In the genomic region with DNA sequence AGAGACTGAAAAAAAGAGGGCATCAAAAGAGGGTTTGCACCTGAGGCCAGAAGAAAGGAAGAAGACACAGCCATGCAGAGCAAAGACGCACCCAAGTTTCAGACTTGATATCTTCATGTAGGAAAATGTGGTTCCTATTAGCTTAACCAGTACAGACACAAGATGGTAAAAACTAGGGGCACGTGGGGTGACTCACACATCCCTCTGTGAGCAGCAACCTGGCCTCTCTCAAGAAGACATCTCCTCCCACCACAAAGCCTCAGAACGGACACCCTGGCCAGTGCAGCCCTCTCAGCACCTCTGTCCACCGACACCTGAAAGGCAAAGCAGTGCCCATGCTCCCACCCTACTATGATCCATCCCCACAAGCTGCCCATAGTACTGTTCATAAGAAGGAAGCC, we compare ENCODE assay signal across 9 cellular contexts. TPM values are rescaled to one million over a fixed set of nuclear protein-coding genes. Genes with fewer than 3 reads are reported as not detected.
DNase-seq lines count a peak whose midpoint lies in the region; ATAC-seq and TF ChIP-seq lines count a peak whose summit lies in the region.
"Had no signal": no experiment of that assay in that cellular context is flagged by ENCODE, and none has a peak within 500 bp of the region (broad histone marks: within the 10 kb centered on the region; RNA-seq: fewer than 3 reads in every experiment).

No MANE protein-coding gene starts in this region.

- DNase-seq in amniotic epithelial cell (ENCODE audit: low read depth) (peak; percentile 82), suprapubic skin (ENCODE audit: low spot score in 2 of 2) (no peak), kidney glomerular epithelial cell (lab: John Stamatoyannopoulos, UW) (no peak), ACHN (no peak), PC-9 (no peak)
- peak; percentile 16 for DNase-seq in stimulated activated CD8-positive, alpha-beta memory T cell treated with anti-CD3 and anti-CD28 coated beads, Interleukin-15, amount 100 ng/mL, for 1 hour (ENCODE audit: low read depth)
- DNase-seq: upper lobe of left lung had no signal

- no peak for TF ChIP-seq EP300 in suprapubic skin (IDR thresholded peaks at IDR 0.05)

- TF ChIP-seq CTCF in suprapubic skin (IDR thresholded peaks at IDR 0.05) (no peak), PC-9 (conservative IDR thresholded peaks at IDR 0.05) (no peak)

- ATAC-seq in GM21367 (IDR thresholded peaks at IDR 0.05; ENCODE audit: unreplicated experiment): peak; percentile 46

- BruUV-seq in PC-9 (replicated peaks; lab: Mats Ljungman, UMichigan): no TSS peak

- no peaks in the 10 kb centered on the region for H3K27me3 Mint-ChIP-seq in T-helper 1 cell treated with Interleukin-12 subunit alpha and Interleukin-12 subunit beta and Interleukin-4 antibody, amounts not matched to agents 30 μg/mL and 1 μg/mL, for 36 hours (ENCODE audit: low read depth)

- no peaks in the 10 kb centered on the region for H3K79me2 ChIP-seq in PC-9 (ENCODE audit: low read depth)

- H3K9me3 ChIP-seq in suprapubic skin (no peaks in the 10 kb centered on the region), PC-9 (ENCODE audit: insufficient read depth, low read depth) (no peaks in the 10 kb centered on the region)
- H3K9me3 ChIP-seq: upper lobe of left lung had no signal

- no peak overlapping the region for H3K4me3 ChIP-seq in suprapubic skin
- no peak overlapping the region for H3K4me3 ChIP-seq in PC-9
- H3K4me3 ChIP-seq: upper lobe of left lung had no signal

- H3K36me3 ChIP-seq in suprapubic skin (peaks cover 75% of the 10 kb centered on the region), PC-9 (ENCODE audit: low read depth) (no peaks in the 10 kb centered on the region)

- H3K4me1 ChIP-seq in suprapubic skin (no peaks in the 10 kb centered on the region), PC-9 (replicated peaks; ENCODE audit: insufficient read depth) (no peaks in the 10 kb centered on the region)
- H3K4me1 ChIP-seq: upper lobe of left lung had no signal

- peak overlapping the region; percentile 83 for H3K27ac Mint-ChIP-seq in T-helper 1 cell treated with Interleukin-12 subunit alpha and Interleukin-12 subunit beta and Interleukin-4 antibody, amounts not matched to agents 30 μg/mL and 1 μg/mL, for 36 hours

- POLR2A ChIA-PET in PC-9 (lab: Charles Lee; ENCODE audit: unreplicated experiment): no interaction called here

- whole genome bisulfite sequencing in suprapubic skin: 69% methylated on average over 4 of the region's 4 CpGs

- H3K9me2 ChIP-seq in PC-9 (ENCODE audit: insufficient read depth): no peaks in the 10 kb centered on the region

- H3K27me3 ChIP-seq in suprapubic skin (no peaks in the 10 kb centered on the region), PC-9 (ENCODE audit: insufficient read depth, low read depth) (no peaks in the 10 kb centered on the region)
- H3K27me3 ChIP-seq: upper lobe of left lung had no signal

- H3K27ac ChIP-seq in suprapubic skin (no peak overlapping the region), PC-9 (no peak overlapping the region)
- H3K27ac ChIP-seq: upper lobe of left lung had no signal

- no peak overlapping the region for H2AFZ ChIP-seq in PC-9

- H3K4me1 Mint-ChIP-seq in T-helper 1 cell treated with Interleukin-12 subunit alpha and Interleukin-12 subunit beta and Interleukin-4 antibody, amounts not matched to agents 30 μg/mL and 1 μg/mL, for 36 hours (ENCODE audit: low read depth): peaks cover 46% of the 10 kb centered on the region

- H3K4me2 ChIP-seq in PC-9: no peak overlapping the region

- intact Hi-C loops in PC-9 (cut with micrococcal nuclease; ENCODE audit: unreplicated experiment): no loop called here

- peaks cover 45% of the 10 kb centered on the region for H3K36me3 Mint-ChIP-seq in T-helper 1 cell treated with Interleukin-12 subunit alpha and Interleukin-12 subunit beta and Interleukin-4 antibody, amounts not matched to agents 30 μg/mL and 1 μg/mL, for 36 hours (ENCODE audit: low read depth)

- TF ChIP-seq POLR2A in suprapubic skin (IDR thresholded peaks at IDR 0.05): no peak

- no peaks in the 10 kb centered on the region for H4K20me1 ChIP-seq in PC-9 (ENCODE audit: insufficient read depth)

- in situ Hi-C loops in ACHN (cut with HindIII; ENCODE audit: low pct_ligation_motif_present, low pct_unique_long_range_greater_than_20kb, low sequenced_read_pairs): no loop called here

- CTCF ChIA-PET in PC-9 (lab: Charles Lee): no interaction called here

- H3F3A ChIP-seq in PC-9 (ENCODE audit: insufficient read depth, low read depth): no peaks in the 10 kb centered on the region

- peak overlapping the region; percentile 6 for H3K4me3 Mint-ChIP-seq in T-helper 1 cell treated with Interleukin-12 subunit alpha and Interleukin-12 subunit beta and Interleukin-4 antibody, amounts not matched to agents 30 μg/mL and 1 μg/mL, for 36 hours

- no peaks in the 10 kb centered on the region for H3K9me3 Mint-ChIP-seq in T-helper 1 cell treated with Interleukin-12 subunit alpha and Interleukin-12 subunit beta and Interleukin-4 antibody, amounts not matched to agents 30 μg/mL and 1 μg/mL, for 36 hours

RNA-seq across cellular contexts. Expression of gene GLB1, which starts 33.3 kb away (rescaled TPM):
- total RNA-seq in suprapubic skin (10 to 100 TPM; 27.1 to 42.6 (median 40.3) TPM), PC-9 (2021) (57.0 and 67.0 TPM in 2 replicates)

RNA-seq across cellular contexts. Expression of gene TMPPE, which starts 33.3 kb away (rescaled TPM):
- total RNA-seq in suprapubic skin: 10 to 100 TPM in 3 of 4 donors, 1 to 10 TPM in 1; 9.7 to 17.1 (median 15.6) TPM
- total RNA-seq in PC-9 (2021): 5.4 and 6.2 TPM in 2 replicates

RNA-seq across cellular contexts. Expression of gene CRTAP, which starts 50.2 kb away (rescaled TPM):
- total RNA-seq in suprapubic skin: 100 to 1,000 TPM in 3 of 4 donors, 10 to 100 TPM in 1; 99.5 to 162 (median 135) TPM
- 121 and 134 TPM in 2 replicates for total RNA-seq in PC-9 (2021)

Comparison
In these comparisons a context has a peak if more than half of its experiments do, and no peak if none do; other contexts are left out.
1. DNase-seq: peak in amniotic epithelial cell (single experiment) and stimulated activated CD8-positive, alpha-beta memory T cell treated with anti-CD3 and anti-CD28 coated beads, Interleukin-15, amount 100 ng/mL, for 1 hour (single experiment); none in suprapubic skin (0 of 2), kidney glomerular epithelial cell (single experiment), ACHN (single experiment) and PC-9 (0 of 2).